ENCODE assay signal across 1 cellular context in genomic region chr19:51339687-51340656, GRCh38.
TF ChIP-seq lines count a peak whose summit lies in the region.

No MANE protein-coding gene starts in this region.

TF ChIP-seq in HepG2, 621 proteins besides CTCF, POLR2A, EP300 and RAD21 (continued from another document and continues in another):
- peak; percentile 40; the same call in 1 of the 2 replicates for TF ChIP-seq KDM2A (CRISPR knock-in tag; IDR thresholded peaks at IDR 0.05; ENCODE audit: borderline replicate concordance, low read depth)
- 0 out of 2 replicates have a peak, but pooled peaks have one; percentile 4 for TF ChIP-seq SP4 (CRISPR knock-in tag; IDR thresholded peaks at IDR 0.05)
- peak; percentile 46; the same call in 1 of the 2 replicates for TF ChIP-seq POLR2G (IDR thresholded peaks at IDR 0.05; ENCODE audit: low read depth, low read length)
- TF ChIP-seq ZBTB7A (CRISPR knock-in tag; IDR thresholded peaks at IDR 0.05): no peak
- TF ChIP-seq HINFP (CRISPR knock-in tag; IDR thresholded peaks at IDR 0.05; ENCODE audit: low read depth): peak; percentile 44; the same call in 1 of the 2 replicates
- TF ChIP-seq ARNT2 (CRISPR knock-in tag; IDR thresholded peaks at IDR 0.05; ENCODE audit: low read depth): peak; percentile 77
- TF ChIP-seq ZNF451 (CRISPR knock-in tag; IDR thresholded peaks at IDR 0.05): 0 out of 2 replicates have a peak, but pooled peaks have one; percentile 30
- peak; percentile 75 for TF ChIP-seq ZNF687 (CRISPR knock-in tag; IDR thresholded peaks at IDR 0.05)
- TF ChIP-seq ZNF382 (CRISPR knock-in tag; IDR thresholded peaks at IDR 0.05; ENCODE audit: borderline replicate concordance): no peak
- TF ChIP-seq HNRNPLL (IDR thresholded peaks at IDR 0.05; ENCODE audit: low read depth, low read length, poor library complexity, severe bottlenecking): peak; percentile 94
- no peak for TF ChIP-seq ZNF446 (CRISPR knock-in tag; IDR thresholded peaks at IDR 0.05)
- TF ChIP-seq ZBTB2 (CRISPR knock-in tag; IDR thresholded peaks at IDR 0.05; ENCODE audit: low read depth): peak; percentile 65
- TF ChIP-seq SP5 (CRISPR knock-in tag; IDR thresholded peaks at IDR 0.05; ENCODE audit: borderline replicate concordance, low read depth): peak; percentile 15; the same call in 1 of the 2 replicates
- 0 out of 2 replicates have a peak, but pooled peaks have one; percentile 6 for TF ChIP-seq GATAD1 (CRISPR knock-in tag; IDR thresholded peaks at IDR 0.05)
- TF ChIP-seq LCORL (IDR thresholded peaks at IDR 0.05): no peak
- 0 out of 2 replicates have a peak, but pooled peaks have one; percentile 22 for TF ChIP-seq LCORL (CRISPR knock-in tag; IDR thresholded peaks at IDR 0.05)
- 0 out of 2 replicates have a peak, but pooled peaks have one; percentile 35 for TF ChIP-seq ZSCAN21 (CRISPR knock-in tag; IDR thresholded peaks at IDR 0.05; ENCODE audit: borderline replicate concordance)
- peak; percentile 31 for TF ChIP-seq TEAD3 (CRISPR knock-in tag; optimal IDR thresholded peaks at IDR 0.05; ENCODE audit: borderline replicate concordance)
- TF ChIP-seq ZNF563 (CRISPR knock-in tag; IDR thresholded peaks at IDR 0.05): 0 out of 2 replicates have a peak, but pooled peaks have one; percentile 33
- TF ChIP-seq CREBL2 (CRISPR knock-in tag; IDR thresholded peaks at IDR 0.05; ENCODE audit: borderline replicate concordance): no peak
- TF ChIP-seq BHLHE40 (IDR thresholded peaks at IDR 0.05; ENCODE audit: low read length): peak; percentile 73
- TF ChIP-seq NFYC (CRISPR knock-in tag; IDR thresholded peaks at IDR 0.05): no peak
- peak; percentile 22 for TF ChIP-seq RBM39 (IDR thresholded peaks at IDR 0.05; ENCODE audit: low read depth, low read length, poor library complexity, severe bottlenecking)
- no peak for TF ChIP-seq ISX (CRISPR knock-in tag; conservative IDR thresholded peaks at IDR 0.05)
- peak; percentile 43; the same call in 1 of the 2 replicates for TF ChIP-seq ARNTL (CRISPR knock-in tag; IDR thresholded peaks at IDR 0.05)
- TF ChIP-seq ZHX2 (IDR thresholded peaks at IDR 0.05; ENCODE audit: low read depth): no peak
- TF ChIP-seq ZHX2 (CRISPR knock-in tag; IDR thresholded peaks at IDR 0.05; ENCODE audit: borderline replicate concordance): peak; percentile 29; the same call in 1 of the 2 replicates
- TF ChIP-seq TEF (CRISPR knock-in tag; IDR thresholded peaks at IDR 0.05): no peak
- peak; percentile 77; the same call in 1 of the 2 replicates for TF ChIP-seq TMF1 (CRISPR knock-in tag; IDR thresholded peaks at IDR 0.05; ENCODE audit: low read depth)
- TF ChIP-seq IRX3 (CRISPR knock-in tag; IDR thresholded peaks at IDR 0.05; ENCODE audit: borderline replicate concordance, low read depth): peak; percentile 63; the same call in 1 of the 2 replicates
- TF ChIP-seq SOX13 (IDR thresholded peaks at IDR 0.05): no peak
- TF ChIP-seq SOX13 (CRISPR knock-in tag; conservative IDR thresholded peaks at IDR 0.05 in 1 of 2, IDR thresholded peaks at IDR 0.05 in 1 of 2): 0 out of 4 replicates have a peak, but pooled peaks of 1 of the 2 experiments have one; percentile 14
- TF ChIP-seq SRY (CRISPR knock-in tag; IDR thresholded peaks at IDR 0.05): peak; percentile 53; the same call in 1 of the 2 replicates
- TF ChIP-seq CENPT (CRISPR knock-in tag; IDR thresholded peaks at IDR 0.05; ENCODE audit: low read depth): no peak
- peak; percentile 38; the same call in 1 of the 2 replicates for TF ChIP-seq ZNF777 (CRISPR knock-in tag; IDR thresholded peaks at IDR 0.05)
- peak; percentile 70 for TF ChIP-seq POLR2AphosphoS5 (IDR thresholded peaks at IDR 0.05; ENCODE audit: low read depth, low read length)
- TF ChIP-seq ZNF761 (CRISPR knock-in tag; conservative IDR thresholded peaks at IDR 0.05): no peak
- peak; percentile 47; the same call in 1 of the 2 replicates for TF ChIP-seq NR2C2 (CRISPR knock-in tag; IDR thresholded peaks at IDR 0.05; ENCODE audit: borderline replicate concordance)
- no peak for TF ChIP-seq ZNF607 (CRISPR knock-in tag; IDR thresholded peaks at IDR 0.05; ENCODE audit: borderline replicate concordance)
- TF ChIP-seq YY1 (IDR thresholded peaks at IDR 0.05; ENCODE audit: insufficient read depth, insufficient replicate concordance, low read depth, low read length): peak; percentile 13
- TF ChIP-seq ZNF773 (CRISPR knock-in tag; IDR thresholded peaks at IDR 0.05; ENCODE audit: borderline replicate concordance): 0 out of 2 replicates have a peak, but pooled peaks have one; percentile 40
- peak; percentile 49; the same call in 1 of the 2 replicates for TF ChIP-seq USF2 (IDR thresholded peaks at IDR 0.05; ENCODE audit: low read depth, low read length)
- TF ChIP-seq USF2 (CRISPR knock-in tag; IDR thresholded peaks at IDR 0.05; ENCODE audit: borderline replicate concordance): no peak
- TF ChIP-seq ZBTB37 (CRISPR knock-in tag; IDR thresholded peaks at IDR 0.05): no peak
- TF ChIP-seq SP1 (IDR thresholded peaks at IDR 0.05): no peak
- 0 out of 2 replicates have a peak, but pooled peaks have one; percentile 14 for TF ChIP-seq SP1 (CRISPR knock-in tag; IDR thresholded peaks at IDR 0.05)
- 0 out of 2 replicates have a peak, but pooled peaks have one; percentile 10 for TF ChIP-seq MYC (CRISPR knock-in tag; IDR thresholded peaks at IDR 0.05; ENCODE audit: borderline replicate concordance)
- no peak for TF ChIP-seq MAZ (IDR thresholded peaks at IDR 0.05; ENCODE audit: borderline replicate concordance, low read depth, low read length)
- TF ChIP-seq MAZ (CRISPR knock-in tag; IDR thresholded peaks at IDR 0.05; ENCODE audit: low read depth): peak; percentile 33; the same call in 1 of the 2 replicates
